In the genomic region with DNA sequence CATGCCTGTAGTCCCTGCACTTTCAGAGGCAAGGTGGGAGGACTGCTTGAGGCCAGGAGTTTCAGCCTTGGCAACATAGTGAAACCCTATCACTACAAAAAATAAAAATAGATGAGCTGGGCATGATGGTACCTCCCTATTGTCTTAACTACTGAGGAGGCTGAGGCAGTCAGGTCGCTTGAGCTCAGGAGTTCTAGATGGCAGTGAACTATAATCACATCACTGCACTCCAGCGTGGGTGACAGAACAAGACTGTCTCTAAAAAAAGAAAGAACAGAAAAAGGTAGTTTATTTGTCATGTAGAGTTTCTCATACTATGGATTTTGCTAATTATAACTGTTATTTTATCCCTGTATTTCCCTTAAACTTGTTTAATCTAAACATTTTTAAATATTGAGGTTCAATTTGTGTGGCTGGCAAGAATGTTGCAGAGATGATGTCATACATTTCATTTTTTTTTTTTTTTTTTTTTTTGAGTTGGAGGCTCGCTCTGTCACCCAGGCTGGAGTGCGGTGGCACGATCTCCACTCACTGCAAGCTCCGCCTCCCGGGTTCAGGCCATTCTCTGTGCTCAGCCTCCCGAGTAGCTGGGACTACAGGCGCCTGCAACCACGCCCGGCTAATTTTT, we compare ENCODE assay signal across 1 cellular context.
TF ChIP-seq lines count a peak whose summit lies in the region.

No MANE protein-coding gene starts in this region.

TF ChIP-seq in GM12878, 131 proteins besides CTCF, POLR2A, EP300 and RAD21:
- peak; percentile 48; the same call in 1 of the 2 replicates for TF ChIP-seq ATF7 (IDR thresholded peaks at IDR 0.05; ENCODE audit: low read depth)
- no peak for TF ChIP-seq POU2F2 (IDR thresholded peaks at IDR 0.05; ENCODE audit: borderline replicate concordance, low read depth, low read length)
- TF ChIP-seq TCF12 (IDR thresholded peaks at IDR 0.05; ENCODE audit: low read depth, low read length): no peak
- no peak for TF ChIP-seq RELA (IDR thresholded peaks at IDR 0.05; ENCODE audit: borderline replicate concordance, partially characterized antibody)
- TF ChIP-seq PAX8 (IDR thresholded peaks at IDR 0.05): no peak
- TF ChIP-seq LARP7 (IDR thresholded peaks at IDR 0.05): no peak
